ENCODE assay signal across 7 cellular contexts in genomic region chr17:62454111-62454510, GRCh38. TPM values are rescaled to one million over a fixed set of nuclear protein-coding genes. Genes with fewer than 3 reads are reported as not detected.
DNase-seq lines count a peak whose midpoint lies in the region; ATAC-seq and TF ChIP-seq lines count a peak whose summit lies in the region.
"Not testable (repeated sequence)": the region's sequence is repeated elsewhere in the genome, so short reads cannot be mapped to it uniquely, and the experiment has no call there.

No MANE protein-coding gene starts in this region.

- ATAC-seq in GM18499 (IDR thresholded peaks at IDR 0.05; ENCODE audit: insufficient read depth, unreplicated experiment) (peak; percentile 46), GM19324 (IDR thresholded peaks at IDR 0.05; ENCODE audit: low FRiP score, unreplicated experiment) (peak; percentile 45), GM21528 (IDR thresholded peaks at IDR 0.05; ENCODE audit: low FRiP score, unreplicated experiment) (peak; percentile 48), HG02870 (IDR thresholded peaks at IDR 0.05; ENCODE audit: unreplicated experiment) (peak; percentile 46), HG03342 (IDR thresholded peaks at IDR 0.05; ENCODE audit: unreplicated experiment) (peak; percentile 66), mucosa of descending colon (peak; percentile 48)

- not testable (repeated sequence) for H3K36me3 ChIP-seq in mucosa of descending colon (ENCODE audit: low read depth)

- H3K4me1 ChIP-seq in mucosa of descending colon (ENCODE audit: low read depth): not testable (repeated sequence)

- intact Hi-C loops in mucosa of descending colon (cut with DNase I, micrococcal nuclease): not testable (repeated sequence)

- H3K9me3 ChIP-seq in mucosa of descending colon: not testable (repeated sequence)

- peak; percentile 65 for DNase-seq in RPMI8226
- not testable (repeated sequence) for DNase-seq in mucosa of descending colon

- not testable (repeated sequence) for TF ChIP-seq CTCF in mucosa of descending colon (IDR thresholded peaks at IDR 0.05)

- not testable (repeated sequence) for H3K4me3 ChIP-seq in mucosa of descending colon

RNA-seq across cellular contexts. Expression of gene TLK2, which starts 24.5 kb away (rescaled TPM):
- 10 to 100 TPM; 39.6 to 55.0 (median 47.0) TPM for total RNA-seq in mucosa of descending colon

RNA-seq across cellular contexts. Expression of gene METTL2A, which starts 30.4 kb away (rescaled TPM):
- total RNA-seq in mucosa of descending colon: 10 to 100 TPM; 16.9 to 23.9 (median 21.5) TPM
